Comparison of ENCODE assay signal across 1 cellular context in genomic region chr2:223674998-223675609, GRCh38.
TF ChIP-seq lines count a peak whose summit lies in the region.

No MANE protein-coding gene starts in this region.

TF ChIP-seq in GM12878, 131 proteins besides CTCF, POLR2A, EP300 and RAD21 (continued from another document):
- no peak for TF ChIP-seq SUPT20H (IDR thresholded peaks at IDR 0.05; ENCODE audit: borderline replicate concordance, control insufficient read depth, low read depth, low read length)
- no peak for TF ChIP-seq SREBF1 (IDR thresholded peaks at IDR 0.05; ENCODE audit: low read length)
- no peak for TF ChIP-seq YBX1 (IDR thresholded peaks at IDR 0.05)
- TF ChIP-seq CEBPB (IDR thresholded peaks at IDR 0.05; ENCODE audit: borderline replicate concordance in 1 of 2, low read depth in 2 of 2, low read length in 2 of 2): no peak
- no peak for TF ChIP-seq NFYA (IDR thresholded peaks at IDR 0.05; ENCODE audit: borderline replicate concordance, low read depth, low read length)
- TF ChIP-seq TBL1XR1 (IDR thresholded peaks at IDR 0.05; ENCODE audit: low read depth, low read length): no peak
- TF ChIP-seq CBX5 (IDR thresholded peaks at IDR 0.05; ENCODE audit: low read depth): no peak
- TF ChIP-seq WRNIP1 (IDR thresholded peaks at IDR 0.05; ENCODE audit: borderline replicate concordance, low read depth, low read length): no peak
- no peak for TF ChIP-seq TCF12 (IDR thresholded peaks at IDR 0.05; ENCODE audit: low read depth, low read length)
